1 cellular context compared by ENCODE assay signal in the genomic region with DNA sequence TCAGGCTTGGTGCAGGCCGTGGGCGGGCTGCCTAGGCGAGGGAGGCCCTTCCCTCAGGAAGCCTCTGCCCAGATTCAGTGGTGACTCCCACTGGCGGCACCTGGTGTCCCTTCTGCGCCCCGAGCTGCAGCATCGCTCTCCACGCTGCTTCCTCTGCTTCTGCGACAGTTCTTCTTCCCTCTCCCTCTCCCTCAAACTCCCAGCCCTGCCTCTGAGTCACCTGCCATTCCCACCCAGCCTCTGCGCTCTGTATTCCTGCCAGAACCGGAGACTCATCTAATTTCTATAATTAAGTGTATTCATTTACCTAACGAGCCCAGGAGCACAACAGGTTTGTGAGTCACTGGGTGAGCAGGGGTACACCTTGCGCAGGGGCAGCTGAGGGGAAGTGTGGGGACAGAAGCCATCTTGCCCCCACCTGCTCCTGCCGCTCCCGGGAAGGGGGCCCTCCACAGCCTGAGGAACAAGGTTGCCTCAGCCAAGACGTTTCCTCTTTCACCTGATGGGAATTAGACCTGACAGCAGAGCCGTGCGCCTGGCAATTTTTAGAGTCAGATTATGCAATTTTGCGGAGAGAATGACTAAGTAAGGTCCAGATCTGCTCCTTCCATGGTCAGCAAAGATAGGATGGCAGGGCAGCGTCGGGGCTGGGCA.
TF ChIP-seq lines count a peak whose summit lies in the region.

No MANE protein-coding gene starts in this region.

TF ChIP-seq in SK-N-SH, 30 proteins besides CTCF, POLR2A, EP300 and RAD21 (continued from another document):
- TF ChIP-seq, protein P1, sequence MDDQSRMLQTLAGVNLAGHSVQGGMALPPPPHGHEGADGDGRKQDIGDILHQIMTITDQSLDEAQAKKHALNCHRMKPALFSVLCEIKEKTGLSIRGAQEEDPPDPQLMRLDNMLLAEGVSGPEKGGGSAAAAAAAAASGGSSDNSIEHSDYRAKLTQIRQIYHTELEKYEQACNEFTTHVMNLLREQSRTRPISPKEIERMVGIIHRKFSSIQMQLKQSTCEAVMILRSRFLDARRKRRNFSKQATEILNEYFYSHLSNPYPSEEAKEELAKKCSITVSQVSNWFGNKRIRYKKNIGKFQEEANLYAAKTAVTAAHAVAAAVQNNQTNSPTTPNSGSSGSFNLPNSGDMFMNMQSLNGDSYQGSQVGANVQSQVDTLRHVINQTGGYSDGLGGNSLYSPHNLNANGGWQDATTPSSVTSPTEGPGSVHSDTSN (IDR thresholded peaks at IDR 0.05) = peak; percentile 95
- TF ChIP-seq RFX5 (IDR thresholded peaks at IDR 0.05; ENCODE audit: low read length) = no peak
- peak; percentile 46; the same call in 1 of the 2 replicates for TF ChIP-seq FOSL2 (IDR thresholded peaks at IDR 0.05; ENCODE audit: borderline replicate concordance, low read depth)
- no peak for TF ChIP-seq GABPA (IDR thresholded peaks at IDR 0.05; ENCODE audit: low read depth)
- TF ChIP-seq TEAD4 (IDR thresholded peaks at IDR 0.05; ENCODE audit: borderline replicate concordance, insufficient read depth) = no peak
- peak; percentile 45; the same call in 1 of the 2 replicates for TF ChIP-seq NFIC (IDR thresholded peaks at IDR 0.05; ENCODE audit: borderline replicate concordance)
